ENCODE assay signal across 28 cellular contexts in genomic region chr19:39369200-39369599, GRCh38. TPM values are rescaled to one million over a fixed set of nuclear protein-coding genes. Genes with fewer than 3 reads are reported as not detected.
"Had no signal": no experiment of that assay in that cellular context is flagged by ENCODE, and none has a peak within 500 bp of the region (broad histone marks: within the 10 kb centered on the region; RNA-seq: fewer than 3 reads in every experiment).

No MANE protein-coding gene starts in this region.

- H3K27ac Mint-ChIP-seq: activated CD4-positive, alpha-beta memory T cell treated with anti-CD3 and anti-CD28 coated beads for 36 hours; activated CD4-positive, alpha-beta T cell treated with anti-CD3 and anti-CD28 coated beads, Interleukin-2, amount 10 ng/mL, durations not matched to agents 7 days and 5 days; activated naive CD4-positive, alpha-beta T cell treated with anti-CD3 and anti-CD28 coated beads for 36 hours; activated naive CD8-positive, alpha-beta T cell had no signal

- H3K27me3 Mint-ChIP-seq: activated CD4-positive, alpha-beta memory T cell treated with anti-CD3 and anti-CD28 coated beads for 36 hours; activated CD4-positive, alpha-beta T cell treated with anti-CD3 and anti-CD28 coated beads, Interleukin-2, amount 10 ng/mL, durations not matched to agents 7 days and 5 days; activated naive CD8-positive, alpha-beta T cell; T-cell had no signal

- H3K27me3 ChIP-seq: brain microvascular endothelial cell, cardiac muscle cell had no signal

- H3K4me3 Mint-ChIP-seq: activated CD4-positive, alpha-beta memory T cell treated with anti-CD3 and anti-CD28 coated beads for 36 hours; activated CD4-positive, alpha-beta T cell treated with anti-CD3 and anti-CD28 coated beads, Interleukin-2, amount 10 ng/mL, durations not matched to agents 7 days and 5 days; activated naive CD4-positive, alpha-beta T cell treated with anti-CD3 and anti-CD28 coated beads for 36 hours; activated naive CD8-positive, alpha-beta T cell; activated T-cell treated with anti-CD3 and anti-CD28 coated beads, Interleukin-2, amount 50 U/mL, for 4 hours; T-cell had no signal

- ATAC-seq: activated T-cell treated with anti-CD3 and anti-CD28 coated beads, Interleukin-2, amount 50 U/mL, for 4 hours; Panc1; Right ventricle myocardium inferior; T-cell had no signal

- H3K4me1 Mint-ChIP-seq: activated CD4-positive, alpha-beta T cell treated with anti-CD3 and anti-CD28 coated beads, Interleukin-2, amount 10 ng/mL, durations not matched to agents 7 days and 5 days had no signal

- DNase-seq: activated CD4-positive, alpha-beta memory T cell treated with anti-CD3 and anti-CD28 coated beads for 36 hours; activated CD4-positive, alpha-beta T cell treated with anti-CD3 and anti-CD28 coated beads, Interleukin-2, amount 10 ng/mL, durations not matched to agents 7 days and 5 days; activated CD4-positive, CD25-positive, alpha-beta regulatory T cell; activated CD8-positive, alpha-beta memory T cell treated with anti-CD3 and anti-CD28 coated beads for 24 hours; activated effector memory CD4-positive, alpha-beta T cell treated with anti-CD3 and anti-CD28 coated beads, Interleukin-2, amount 50 U/mL, for 16 hours; activated naive CD4-positive, alpha-beta T cell treated with anti-CD3 and anti-CD28 coated beads for 36 hours; activated T-cell treated with anti-CD3 and anti-CD28 coated beads, Interleukin-2, amount 50 U/mL, for 4 hours; amygdala; brain microvascular endothelial cell; MM.1S; NCI-H1105; NCI-H1436; NCI-H1694 treated with DMSO at 0.1 percent for 48 hours; NCI-H2081; NCI-H510A treated with DMSO at 0.1 percent for 48 hours; NCI-H69; NK-92 treated with Interleukin-12 subunit alpha and Interleukin-12 subunit beta, amount 100 ng/mL, for 24 hours; OCI-M1; RPMI8226; T-cell; T-helper 2 cell; T1000 had no signal

- H3K27ac ChIP-seq: brain microvascular endothelial cell, cardiac muscle cell, KMS-11, SK-N-MC had no signal

- H3K9me3 Mint-ChIP-seq: activated CD4-positive, alpha-beta memory T cell treated with anti-CD3 and anti-CD28 coated beads for 36 hours; activated CD4-positive, alpha-beta T cell treated with anti-CD3 and anti-CD28 coated beads, Interleukin-2, amount 10 ng/mL, durations not matched to agents 7 days and 5 days; activated naive CD4-positive, alpha-beta T cell treated with anti-CD3 and anti-CD28 coated beads for 36 hours; activated T-cell treated with anti-CD3 and anti-CD28 coated beads, Interleukin-2, amount 50 U/mL, for 4 hours; T-cell had no signal

- H3K4me3 ChIP-seq: cardiac muscle cell, SK-N-MC had no signal

RNA-seq across cellular contexts. Expression of gene GMFG, which starts 33.4 kb away (rescaled TPM):
- total RNA-seq: cardiac muscle cell had no signal
